Comparison of ENCODE assay signal across 8 cellular contexts in the genomic region with DNA sequence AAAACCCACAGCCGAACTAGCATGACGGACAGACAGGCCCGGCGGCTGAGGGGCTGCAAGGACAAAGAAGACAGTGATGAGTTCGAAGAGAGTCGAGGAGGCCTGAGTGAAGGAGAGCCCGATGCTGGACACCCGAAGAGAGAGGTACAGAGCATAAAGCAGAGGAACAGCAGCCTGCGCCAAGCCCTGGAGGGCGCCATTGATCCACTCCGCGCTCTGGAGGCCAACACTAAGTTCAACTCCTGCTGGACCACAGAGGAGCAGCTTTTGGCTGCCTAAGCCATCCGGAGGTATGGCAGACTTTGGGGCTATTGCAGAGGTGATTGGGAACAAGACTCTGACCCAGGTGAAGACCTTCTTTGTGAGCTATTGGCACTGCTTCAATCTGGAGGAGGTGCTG. TPM values are rescaled to one million over a fixed set of nuclear protein-coding genes. Genes with fewer than 3 reads are reported as not detected.
DNase-seq lines count a peak whose midpoint lies in the region; ATAC-seq and TF ChIP-seq lines count a peak whose summit lies in the region.

No MANE protein-coding gene starts in this region.

- DNase-seq in DMS53 (lab: John Stamatoyannopoulos, UW), result peak; percentile 75
- peak; percentile 31 for DNase-seq in HT1080 (ENCODE audit: low read depth)
- peak; percentile 72 for DNase-seq in activated CD4-positive, alpha-beta memory T cell treated with anti-CD3 and anti-CD28 coated beads for 36 hours
- DNase-seq in foreskin keratinocyte, result no peak
- DNase-seq in stimulated activated naive CD8-positive, alpha-beta T cell treated with anti-CD3 and anti-CD28 coated beads, Interleukin-15, Interleukin-2, amounts not matched to agents 100 U/mL and 50 U/mL, for 24 hours, result peak; percentile 65
- DNase-seq in retina, result no peak

- H3K27me3 ChIP-seq in foreskin keratinocyte, result peaks cover 31% of the 10 kb centered on the region

- ATAC-seq in foreskin keratinocyte (no peak), HG02852 (IDR thresholded peaks at IDR 0.05; ENCODE audit: unreplicated experiment) (no peak), GM18870 (IDR thresholded peaks at IDR 0.05; ENCODE audit: unreplicated experiment) (no peak)
- ATAC-seq in stimulated activated naive CD8-positive, alpha-beta T cell treated with anti-CD3 and anti-CD28 coated beads, Interleukin-15, Interleukin-2, amounts not matched to agents 100 U/mL and 50 U/mL, for 24 hours, result peak; percentile 72

- H3K4me1 Mint-ChIP-seq in activated CD4-positive, alpha-beta memory T cell treated with anti-CD3 and anti-CD28 coated beads for 36 hours (ENCODE audit: low read depth), result peaks cover 3% of the 10 kb centered on the region

- H3K27ac Mint-ChIP-seq in activated CD4-positive, alpha-beta memory T cell treated with anti-CD3 and anti-CD28 coated beads for 36 hours, result no peak overlapping the region

- no peaks in the 10 kb centered on the region for H3K36me3 Mint-ChIP-seq in activated CD4-positive, alpha-beta memory T cell treated with anti-CD3 and anti-CD28 coated beads for 36 hours

- TF ChIP-seq CTCF in foreskin keratinocyte (conservative IDR thresholded peaks at IDR 0.05), result peak; percentile 55

- no peaks in the 10 kb centered on the region for H3K9me3 Mint-ChIP-seq in activated CD4-positive, alpha-beta memory T cell treated with anti-CD3 and anti-CD28 coated beads for 36 hours

- intact Hi-C loops in activated CD4-positive, alpha-beta memory T cell treated with anti-CD3 and anti-CD28 coated beads for 36 hours (cut with micrococcal nuclease), result loop anchor here (1.0 to 2.0 kb wide), 2 partner anchors 392 to 624 kb away; no protein-coding TSS in a partner anchor

- POLR2A ChIA-PET in activated CD4-positive, alpha-beta memory T cell treated with anti-CD3 and anti-CD28 coated beads for 36 hours (lab: Charles Lee), result no interaction called here

- H3K27me3 Mint-ChIP-seq in activated CD4-positive, alpha-beta memory T cell treated with anti-CD3 and anti-CD28 coated beads for 36 hours, result no peaks in the 10 kb centered on the region

- CTCF ChIA-PET in activated CD4-positive, alpha-beta memory T cell treated with anti-CD3 and anti-CD28 coated beads for 36 hours (lab: Charles Lee), result interaction anchor here (0.7 to 1.2 kb wide), 3 partner anchors 390 to 394 kb away, joined by 3 to 6 read pairs (median 4); no protein-coding TSS in a partner anchor

- H3K27ac ChIP-seq in foreskin keratinocyte, result no peak overlapping the region

- no peak overlapping the region for H3K4me3 Mint-ChIP-seq in activated CD4-positive, alpha-beta memory T cell treated with anti-CD3 and anti-CD28 coated beads for 36 hours

- no peaks in the 10 kb centered on the region for H3K4me1 ChIP-seq in foreskin keratinocyte

RNA-seq across cellular contexts. Expression of gene PLXNC1, which starts 7.8 kb away (rescaled TPM):
- total RNA-seq in HT1080 (2014; rRNA removed; shearing (Covaris generic)), result 0.57 and 0.66 TPM in 2 replicates
- 1.2 and 2.2 TPM in 2 replicates for polyA plus RNA-seq in HT1080 (2015; cell fraction: cytosol; rRNA removed)
- 1.1 and 1.4 TPM in 2 replicates for polyA plus RNA-seq in HT1080 (2015; cell fraction: nucleus; rRNA removed)
- 1 to 10 TPM; 5.7 to 6.2 TPM for total RNA-seq in activated CD4-positive, alpha-beta memory T cell treated with anti-CD3 and anti-CD28 coated beads for 36 hours
- total RNA-seq in foreskin keratinocyte, result 0.18 and 0.88 TPM in 2 replicates
- polyA plus RNA-seq in foreskin keratinocyte, result 0.03 and 0.21 TPM in 2 replicates

Comparison
In these comparisons a context has a peak if more than half of its experiments do, and no peak if none do; other contexts are left out.
1. DNase-seq: peak in DMS53 (single experiment), HT1080 (single experiment), activated CD4-positive, alpha-beta memory T cell treated with anti-CD3 and anti-CD28 coated beads for 36 hours (single experiment) and stimulated activated naive CD8-positive, alpha-beta T cell treated with anti-CD3 and anti-CD28 coated beads, Interleukin-15, Interleukin-2, amounts not matched to agents 100 U/mL and 50 U/mL, for 24 hours (single experiment); none in foreskin keratinocyte (0 of 2) and retina (single experiment).